1 cellular context compared by ENCODE assay signal in genomic region chr20:5119435-5120188, GRCh38.
TF ChIP-seq lines count a peak whose summit lies in the region.

TSS of gene PCNA (minus strand) at chr20:5119958. CDS start at chr20:5119798, 160 bp downstream.

TF ChIP-seq in HepG2, 621 proteins besides CTCF, POLR2A, EP300 and RAD21 (continued from another document and continues in another):
- TF ChIP-seq CHD2 (IDR thresholded peaks at IDR 0.05; ENCODE audit: low read depth, low read length) (peak; percentile 3; the same call in 1 of the 2 replicates), GPN1 (CRISPR knock-in tag; IDR thresholded peaks at IDR 0.05; ENCODE audit: borderline replicate concordance) (peak; percentile 86; the same call in 1 of the 2 replicates), AKNA (CRISPR knock-in tag; IDR thresholded peaks at IDR 0.05; ENCODE audit: borderline replicate concordance) (no peak; the same call in 1 of the 2 replicates), DMAP1 (CRISPR knock-in tag; IDR thresholded peaks at IDR 0.05) (peak; percentile 97), SMAD3 (CRISPR knock-in tag; IDR thresholded peaks at IDR 0.05) (peak; percentile 56; the same call in 1 of the 2 replicates), ZBTB46 (CRISPR knock-in tag; IDR thresholded peaks at IDR 0.05; ENCODE audit: borderline replicate concordance) (peak; percentile 92; the same call in 1 of the 2 replicates), PHF20 (CRISPR knock-in tag; IDR thresholded peaks at IDR 0.05) (peak; percentile 73), CREB1 (IDR thresholded peaks at IDR 0.05) (peak; percentile 97), CREB1 (CRISPR knock-in tag; IDR thresholded peaks at IDR 0.05) (peak; percentile 95), ZNF235 (CRISPR knock-in tag; IDR thresholded peaks at IDR 0.05; ENCODE audit: borderline replicate concordance) (peak; percentile 99), PRDM15 (CRISPR knock-in tag; IDR thresholded peaks at IDR 0.05) (peak; percentile 81; the same call in 1 of the 2 replicates), ZNF552 (CRISPR knock-in tag; IDR thresholded peaks at IDR 0.05; ENCODE audit: borderline replicate concordance) (peak; percentile 97), ZBTB2 (CRISPR knock-in tag; IDR thresholded peaks at IDR 0.05; ENCODE audit: low read depth) (peak; percentile 97; the same call in 1 of the 2 replicates), ZNF503 (CRISPR knock-in tag; IDR thresholded peaks at IDR 0.05) (peak; percentile 77), ZNF841 (CRISPR knock-in tag; IDR thresholded peaks at IDR 0.05; ENCODE audit: borderline replicate concordance) (no peak), ZNF547 (CRISPR knock-in tag; IDR thresholded peaks at IDR 0.05) (peak; percentile 100), ZNF318 (CRISPR knock-in tag; IDR thresholded peaks at IDR 0.05) (peak; percentile 67; the same call in 1 of the 2 replicates), ZNF232 (CRISPR knock-in tag; IDR thresholded peaks at IDR 0.05; ENCODE audit: borderline replicate concordance) (peak; percentile 95; the same call in 1 of the 2 replicates), SRSF4 (IDR thresholded peaks at IDR 0.05; ENCODE audit: low read depth, low read length, poor library complexity, severe bottlenecking) (no peak), REL (CRISPR knock-in tag; conservative IDR thresholded peaks at IDR 0.05) (peak; percentile 100), ETS1 (CRISPR knock-in tag; IDR thresholded peaks at IDR 0.05) (no peak; the same call in 1 of the 2 replicates), SMAD9 (CRISPR knock-in tag; IDR thresholded peaks at IDR 0.05) (peak; percentile 33; the same call in 1 of the 2 replicates), U2AF1 (optimal IDR thresholded peaks at IDR 0.05; ENCODE audit: low read depth, low read length) (peak; percentile 92), ZNF629 (CRISPR knock-in tag; conservative IDR thresholded peaks at IDR 0.05) (peak; percentile 42), TCF7L2 (IDR thresholded peaks at IDR 0.05; ENCODE audit: low read depth, low read length) (no peak), IKZF5 (CRISPR knock-in tag; IDR thresholded peaks at IDR 0.05) (peak; percentile 92; the same call in 1 of the 2 replicates)
